1 cellular context compared by ENCODE assay signal in genomic region chr20:49624317-49624716, GRCh38.
TF ChIP-seq lines count a peak whose summit lies in the region.

No MANE protein-coding gene starts in this region.

TF ChIP-seq in WTC11, 78 proteins besides CTCF, POLR2A, EP300 and RAD21 (continued from another document):
- TF ChIP-seq HMGXB4 (CRISPR knock-in tag; IDR thresholded peaks at IDR 0.05) (no peak), ZNF232 (CRISPR knock-in tag; IDR thresholded peaks at IDR 0.05) (no peak), TCF7 (CRISPR knock-in tag; IDR thresholded peaks at IDR 0.05; ENCODE audit: low read depth) (no peak), NFYB (CRISPR knock-in tag; conservative IDR thresholded peaks at IDR 0.05; ENCODE audit: low read depth) (no peak), SMAD4 (CRISPR knock-in tag; IDR thresholded peaks at IDR 0.05) (no peak)
- TF ChIP-seq, protein P1, sequence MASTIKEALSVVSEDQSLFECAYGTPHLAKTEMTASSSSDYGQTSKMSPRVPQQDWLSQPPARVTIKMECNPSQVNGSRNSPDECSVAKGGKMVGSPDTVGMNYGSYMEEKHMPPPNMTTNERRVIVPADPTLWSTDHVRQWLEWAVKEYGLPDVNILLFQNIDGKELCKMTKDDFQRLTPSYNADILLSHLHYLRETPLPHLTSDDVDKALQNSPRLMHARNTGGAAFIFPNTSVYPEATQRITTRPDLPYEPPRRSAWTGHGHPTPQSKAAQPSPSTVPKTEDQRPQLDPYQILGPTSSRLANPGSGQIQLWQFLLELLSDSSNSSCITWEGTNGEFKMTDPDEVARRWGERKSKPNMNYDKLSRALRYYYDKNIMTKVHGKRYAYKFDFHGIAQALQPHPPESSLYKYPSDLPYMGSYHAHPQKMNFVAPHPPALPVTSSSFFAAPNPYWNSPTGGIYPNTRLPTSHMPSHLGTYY (CRISPR knock-in tag; IDR thresholded peaks at IDR 0.05): no peak
- TF ChIP-seq, protein P2, sequence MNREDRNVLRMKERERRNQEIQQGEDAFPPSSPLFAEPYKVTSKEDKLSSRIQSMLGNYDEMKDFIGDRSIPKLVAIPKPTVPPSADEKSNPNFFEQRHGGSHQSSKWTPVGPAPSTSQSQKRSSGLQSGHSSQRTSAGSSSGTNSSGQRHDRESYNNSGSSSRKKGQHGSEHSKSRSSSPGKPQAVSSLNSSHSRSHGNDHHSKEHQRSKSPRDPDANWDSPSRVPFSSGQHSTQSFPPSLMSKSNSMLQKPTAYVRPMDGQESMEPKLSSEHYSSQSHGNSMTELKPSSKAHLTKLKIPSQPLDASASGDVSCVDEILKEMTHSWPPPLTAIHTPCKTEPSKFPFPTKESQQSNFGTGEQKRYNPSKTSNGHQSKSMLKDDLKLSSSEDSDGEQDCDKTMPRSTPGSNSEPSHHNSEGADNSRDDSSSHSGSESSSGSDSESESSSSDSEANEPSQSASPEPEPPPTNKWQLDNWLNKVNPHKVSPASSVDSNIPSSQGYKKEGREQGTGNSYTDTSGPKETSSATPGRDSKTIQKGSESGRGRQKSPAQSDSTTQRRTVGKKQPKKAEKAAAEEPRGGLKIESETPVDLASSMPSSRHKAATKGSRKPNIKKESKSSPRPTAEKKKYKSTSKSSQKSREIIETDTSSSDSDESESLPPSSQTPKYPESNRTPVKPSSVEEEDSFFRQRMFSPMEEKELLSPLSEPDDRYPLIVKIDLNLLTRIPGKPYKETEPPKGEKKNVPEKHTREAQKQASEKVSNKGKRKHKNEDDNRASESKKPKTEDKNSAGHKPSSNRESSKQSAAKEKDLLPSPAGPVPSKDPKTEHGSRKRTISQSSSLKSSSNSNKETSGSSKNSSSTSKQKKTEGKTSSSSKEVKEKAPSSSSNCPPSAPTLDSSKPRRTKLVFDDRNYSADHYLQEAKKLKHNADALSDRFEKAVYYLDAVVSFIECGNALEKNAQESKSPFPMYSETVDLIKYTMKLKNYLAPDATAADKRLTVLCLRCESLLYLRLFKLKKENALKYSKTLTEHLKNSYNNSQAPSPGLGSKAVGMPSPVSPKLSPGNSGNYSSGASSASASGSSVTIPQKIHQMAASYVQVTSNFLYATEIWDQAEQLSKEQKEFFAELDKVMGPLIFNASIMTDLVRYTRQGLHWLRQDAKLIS (CRISPR knock-in tag; IDR thresholded peaks at IDR 0.05; ENCODE audit: borderline replicate concordance): no peak
TF ChIP-seq in WTC11: peak in this region for 0.
